Comparison of ENCODE assay signal across 8 cellular contexts in the genomic region with DNA sequence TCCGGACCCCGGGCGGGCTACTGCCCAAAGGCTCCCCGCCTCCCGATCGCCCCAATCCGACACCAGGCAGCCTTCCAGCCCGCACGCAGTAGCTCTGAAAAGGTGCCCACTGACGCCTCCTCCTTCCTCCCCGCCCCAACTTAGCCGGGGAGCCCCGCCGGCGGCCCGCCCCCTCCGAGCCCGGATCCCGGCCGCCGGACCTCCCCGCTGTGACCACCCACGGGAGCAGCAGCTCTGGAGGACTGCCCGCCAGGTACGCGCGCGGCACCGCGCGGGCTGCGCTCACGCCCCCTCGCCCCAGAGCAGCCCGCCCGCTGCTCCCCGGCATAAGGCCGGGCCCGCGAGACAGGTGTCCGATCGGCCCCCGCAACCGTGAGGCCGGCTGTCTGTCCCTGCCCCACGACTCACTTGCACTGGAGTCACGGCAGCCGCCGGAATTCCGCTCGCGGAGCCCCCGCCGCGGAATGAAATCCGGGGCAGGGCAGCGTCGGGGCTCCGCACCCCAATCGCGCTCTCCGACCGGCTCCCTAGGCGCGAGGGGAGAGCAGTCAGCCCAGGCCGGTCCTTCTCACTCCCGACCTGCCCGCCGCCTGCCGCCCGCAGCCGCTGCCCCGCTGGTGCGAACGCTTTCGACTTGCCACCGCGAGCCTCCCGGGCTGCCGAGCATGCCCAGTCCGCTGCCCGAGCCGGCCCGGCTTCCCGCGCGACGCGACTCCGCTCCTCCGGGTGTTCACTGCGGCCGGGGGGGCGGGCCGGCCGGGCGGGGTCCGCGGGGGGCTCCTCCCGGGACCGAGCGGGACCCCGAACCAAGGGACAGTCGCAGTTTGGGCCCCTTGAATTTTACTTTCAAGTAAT. TPM values are rescaled to one million over a fixed set of nuclear protein-coding genes. Genes with fewer than 3 reads are reported as not detected.
A peak's percentile ranks its signal among the peaks of the same experiment; 100 is the strongest.
DNase-seq lines count a peak whose midpoint lies in the region; ATAC-seq and TF ChIP-seq lines count a peak whose summit lies in the region.

SGMS1 (minus strand) TSS at position 658 of the 855 bp plus-strand sequence. CDS start 279,842 bp downstream, outside the sequence.

- no peaks in the 10 kb centered on the region for H3K9me3 ChIP-seq in right lobe of liver

- peak; percentile 76 for TF ChIP-seq POLR2A in right lobe of liver (IDR thresholded peaks at IDR 0.05)

- H3K27me3 ChIP-seq in dorsolateral prefrontal cortex: no peaks in the 10 kb centered on the region
- no peaks in the 10 kb centered on the region for H3K27me3 ChIP-seq in right lobe of liver

- intact Hi-C loops in dorsolateral prefrontal cortex (cut with DNase I) (loop anchor here (1.0 to 5.0 kb wide), 7 partner anchors 47 to 331 kb away; no protein-coding TSS in a partner anchor), right lobe of liver (cut with DNase I) (loop anchor here in 1 of 2 donors (10.0 kb wide), 1 partner anchor 49 kb away; no protein-coding TSS in a partner anchor)

- H3K4me3 ChIP-seq in dorsolateral prefrontal cortex: peak within 1 kb of the TSS; percentile 64 to 99 (median 92)
- H3K4me3 ChIP-seq in right lobe of liver: peak within 1 kb of the TSS; percentile 88 to 97 (median 91)

- TF ChIP-seq CTCF in dorsolateral prefrontal cortex (IDR thresholded peaks at IDR 0.05 in 54 of 56, conservative IDR thresholded peaks at IDR 0.05 in 2 of 56; ENCODE audit: low read depth in 1 of 56, partially characterized antibody in 56 of 56) (peak in 9 of 56 donors; percentile 3 to 29 (median 12)), right lobe of liver (IDR thresholded peaks at IDR 0.05) (no peak)

- in situ Hi-C loops in ACHN (cut with HindIII; ENCODE audit: low pct_ligation_motif_present, low pct_unique_long_range_greater_than_20kb, low sequenced_read_pairs): no loop called here

- ATAC-seq in GM18858 (IDR thresholded peaks at IDR 0.05; ENCODE audit: unreplicated experiment) (peak; percentile 15), HG03095 (IDR thresholded peaks at IDR 0.05; ENCODE audit: unreplicated experiment) (peak; percentile 28), right lobe of liver (peak; percentile 57 to 70 (median 64))

- 0% methylated on average over 10 of the region's 104 CpGs for WGBS in right lobe of liver (ENCODE audit: insufficient coverage, low coverage, low lambda C conversion rate, missing lambda C conversion rate)

- no peaks in the 10 kb centered on the region for H3K36me3 ChIP-seq in right lobe of liver

- DNase-seq in ACHN: peak; percentile 88
- DNase-seq in NCI-H460 (ENCODE audit: extremely low read depth, low read depth): peak; percentile 83
- peak; percentile 79 to 81 for DNase-seq in activated CD4-positive, alpha-beta T cell treated with anti-CD3 and anti-CD28 coated beads, Interleukin-2, amount 50 U/mL, for 48 hours
- peak; percentile 53 to 89 (median 77) for DNase-seq in dorsolateral prefrontal cortex
- DNase-seq in right lobe of liver: peak; percentile 91 to 92 (median 91)
- peak; percentile 73 to 78 for DNase-seq in stimulated activated CD4-positive, alpha-beta T cell treated with anti-CD3 and anti-CD28 coated beads, Interleukin-4, amount 100 ng/mL, for 4 hours

- peaks cover 0 to 16% (median 6%) of the 10 kb centered on the region in 4 donors for H3K4me1 ChIP-seq in right lobe of liver

- peak within 1 kb of the TSS; percentile 79 to 100 (median 100) for H3K27ac ChIP-seq in dorsolateral prefrontal cortex
- H3K27ac ChIP-seq in right lobe of liver: peak within 1 kb of the TSS; percentile 93 to 97 (median 95)

RNA-seq across cellular contexts. Expression of gene SGMS1, which starts in this region (rescaled TPM):
- total RNA-seq in NCI-H460 (2014; rRNA removed; shearing (Covaris generic)): 52.0 and 58.7 TPM in 2 replicates
- 42.0 and 48.5 TPM in 2 replicates for polyA plus RNA-seq in NCI-H460 (2014; cell fraction: nucleus; rRNA removed)
- total RNA-seq in dorsolateral prefrontal cortex (100 to 1,000 TPM in 1 of 120 experiments, 10 to 100 TPM in 119; 37.8 to 101 (median 59.4) TPM), right lobe of liver (10 to 100 TPM; 13.6 to 49.8 (median 20.0) TPM)

Comparison
In these comparisons a context has a peak if more than half of its experiments do, and no peak if none do; other contexts are left out.
1. Peak in every context shown above with its lines: DNase-seq, ATAC-seq, H3K4me3 ChIP-seq and H3K27ac ChIP-seq.